ENCODE assay signal across 8 cellular contexts in genomic region chr19:48255376-48256303, GRCh38. TPM values are rescaled to one million over a fixed set of nuclear protein-coding genes. Genes with fewer than 3 reads are reported as not detected.
DNase-seq lines count a peak whose midpoint lies in the region; ATAC-seq, FAIRE-seq and TF ChIP-seq lines count a peak whose summit lies in the region.

A gene with protein sequence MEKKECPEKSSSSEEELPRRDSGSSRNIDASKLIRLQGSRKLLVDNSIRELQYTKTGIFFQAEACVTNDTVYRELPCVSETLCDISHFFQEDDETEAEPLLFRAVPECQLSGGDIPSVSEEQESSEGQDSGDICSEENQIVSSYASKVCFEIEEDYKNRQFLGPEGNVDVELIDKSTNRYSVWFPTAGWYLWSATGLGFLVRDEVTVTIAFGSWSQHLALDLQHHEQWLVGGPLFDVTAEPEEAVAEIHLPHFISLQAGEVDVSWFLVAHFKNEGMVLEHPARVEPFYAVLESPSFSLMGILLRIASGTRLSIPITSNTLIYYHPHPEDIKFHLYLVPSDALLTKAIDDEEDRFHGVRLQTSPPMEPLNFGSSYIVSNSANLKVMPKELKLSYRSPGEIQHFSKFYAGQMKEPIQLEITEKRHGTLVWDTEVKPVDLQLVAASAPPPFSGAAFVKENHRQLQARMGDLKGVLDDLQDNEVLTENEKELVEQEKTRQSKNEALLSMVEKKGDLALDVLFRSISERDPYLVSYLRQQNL (minus strand): TSS chr19:48255912. CDS start chr19:48241020, 14,892 bp downstream.

- H3K36me3 ChIP-seq in small intestine (ENCODE audit: control insufficient read depth in 2 of 2, insufficient read depth in 2 of 2, low read length in 2 of 2), result no peaks in the 10 kb centered on the region

- H3K4me1 ChIP-seq in small intestine (ENCODE audit: control insufficient read depth in 2 of 2, insufficient read depth in 1 of 2, low read depth in 1 of 2, low read length in 1 of 2), result peaks cover 4 to 6% of the 10 kb centered on the region in 2 donors

- peak within 1 kb of the TSS; percentile 88 for H3K4me3 ChIP-seq in WI38 (ENCODE audit: low read depth, low read length)
- H3K4me3 ChIP-seq in cardiac fibroblast (replicated peaks in 1 of 2; ENCODE audit: low read depth in 2 of 2, low read length in 2 of 2), result peak within 1 kb of the TSS; percentile 52 to 77
- peak within 1 kb of the TSS; percentile 39 to 52 for H3K4me3 ChIP-seq in small intestine (ENCODE audit: low read depth in 1 of 2, low read length in 2 of 2)

- DNase-seq in NCI-H2227 (lab: John Stamatoyannopoulos, UW; ENCODE audit: unreplicated experiment) (peak; percentile 78), cardiac fibroblast (ENCODE audit: low read depth in 2 of 2) (peak; percentile 93 to 95), iPS-NIHi7 (ENCODE audit: extremely low spot score) (peak; percentile 74), small intestine (peak; percentile 87), D721Med (ENCODE audit: insufficient read length, low spot score) (no peak)

- TF ChIP-seq CTCF in WI38 (IDR thresholded peaks at IDR 0.05; ENCODE audit: low read depth, low read length), result no peak
- peak; percentile 17 for TF ChIP-seq CTCF in cardiac fibroblast (IDR thresholded peaks at IDR 0.05; ENCODE audit: low read depth, low read length)
- no peak for TF ChIP-seq CTCF in D721Med (IDR thresholded peaks at IDR 0.05; ENCODE audit: insufficient read depth, missing control alignments)

- peak; percentile 46 for ATAC-seq in GM18517 (IDR thresholded peaks at IDR 0.05; ENCODE audit: unreplicated experiment)
- ATAC-seq in HG03103 (IDR thresholded peaks at IDR 0.05; ENCODE audit: low read depth, unreplicated experiment), result peak; percentile 50

- H3K9me3 ChIP-seq in small intestine (ENCODE audit: control insufficient read depth, low read depth), result no peaks in the 10 kb centered on the region

- H3K27ac ChIP-seq in small intestine (ENCODE audit: low read depth in 1 of 2, low read length in 1 of 2), result peak within 1 kb of the TSS; percentile 84 to 100

- FAIRE-seq in small intestine (lab: Jason Lieb, UNC) (no peak), D721Med (lab: Jason Lieb, UNC) (no peak)

- no peaks in the 10 kb centered on the region for H3K27me3 ChIP-seq in small intestine (ENCODE audit: control insufficient read depth in 2 of 2, insufficient read depth in 2 of 2, low read length in 2 of 2)

- 5 to 7% (median 7%) methylated on average over 15 of the region's 15 CpGs for WGBS in small intestine, 3 donors

RNA-seq across cellular contexts. Expression of the gene that starts here (rescaled TPM):
- 10 to 100 TPM; 13.0 to 19.4 (median 14.3) TPM for polyA plus RNA-seq in small intestine
